ENCODE assay signal across 15 cellular contexts in genomic region chr22:19619144-19620009, GRCh38.
DNase-seq lines count a peak whose midpoint lies in the region; ATAC-seq and TF ChIP-seq lines count a peak whose summit lies in the region.
"Had no signal": no experiment of that assay in that cellular context is flagged by ENCODE, and none has a peak within 500 bp of the region (broad histone marks: within the 10 kb centered on the region; RNA-seq: fewer than 3 reads in every experiment).

No MANE protein-coding gene starts in this region.

- H3K4me3 Mint-ChIP-seq in memory B cell: peak overlapping the region; percentile 63
- H3K4me3 Mint-ChIP-seq: GM23338 had no signal

- DNase-seq in NCI-H82 (lab: John Stamatoyannopoulos, UW) (peak; percentile 85), NCI-H82 treated with DMSO at 0.1 percent for 48 hours (lab: John Stamatoyannopoulos, UW; ENCODE audit: unreplicated experiment) (no peak), LHCN-M2 (ENCODE audit: low read depth) (peak; percentile 20), memory B cell (ENCODE audit: low spot score in 2 of 2) (peak in 1 of 2 donors; percentile 36), mucosa of descending colon (no peak), mesenteric fat pad (ENCODE audit: low spot score) (no peak)
- no peak for DNase-seq in activated CD8-positive, alpha-beta memory T cell treated with anti-CD3 and anti-CD28 coated beads, Interleukin-2, amount 50 U/mL, for 4 hours
- DNase-seq: foreskin fibroblast, NCI-H187 treated with DMSO at 0.1 percent for 48 hours, psoas muscle had no signal

- H3K9me3 Mint-ChIP-seq in memory B cell: no peaks in the 10 kb centered on the region
- H3K9me3 Mint-ChIP-seq: GM23338 had no signal

- no peaks in the 10 kb centered on the region for H3K36me3 ChIP-seq in mucosa of descending colon (ENCODE audit: low read depth)
- H3K36me3 ChIP-seq: tibial nerve had no signal

- H3K9me3 ChIP-seq in mucosa of descending colon: no peaks in the 10 kb centered on the region
- H3K9me3 ChIP-seq: psoas muscle, tibial nerve had no signal

- no peak for TF ChIP-seq CTCF in mucosa of descending colon (IDR thresholded peaks at IDR 0.05)

- H3K4me3 ChIP-seq in mucosa of descending colon: no peak overlapping the region
- H3K4me3 ChIP-seq: coronary artery, GM23338, psoas muscle, tibial nerve had no signal

- no peak overlapping the region for H3K27ac Mint-ChIP-seq in memory B cell
- H3K27ac Mint-ChIP-seq: GM23338 had no signal

- ATAC-seq in GM21447 (IDR thresholded peaks at IDR 0.05; ENCODE audit: unreplicated experiment): peak; percentile 68
- ATAC-seq in memory B cell (ENCODE audit: low read depth): peak; percentile 62
- ATAC-seq in mucosa of descending colon: no peak
- ATAC-seq: GM23338, left lobe of liver, psoas muscle had no signal

- H3K4me1 ChIP-seq in mucosa of descending colon (ENCODE audit: low read depth): no peaks in the 10 kb centered on the region
- H3K4me1 ChIP-seq: psoas muscle, tibial nerve had no signal

- peaks cover 40% of the 10 kb centered on the region for H3K4me1 Mint-ChIP-seq in memory B cell

- peaks cover 7% of the 10 kb centered on the region for H3K27me3 Mint-ChIP-seq in memory B cell

- intact Hi-C loops in mucosa of descending colon (cut with DNase I, micrococcal nuclease): no loop called here

- H3K36me3 Mint-ChIP-seq in memory B cell: no peaks in the 10 kb centered on the region

Comparison
In these comparisons a context has a peak if more than half of its experiments do, and no peak if none do; other contexts are left out.
1. DNase-seq: peak in NCI-H82 (single experiment) and LHCN-M2 (single experiment); none in NCI-H82 treated with DMSO at 0.1 percent for 48 hours (single experiment), mucosa of descending colon (0 of 3), activated CD8-positive, alpha-beta memory T cell treated with anti-CD3 and anti-CD28 coated beads, Interleukin-2, amount 50 U/mL, for 4 hours (single experiment) and mesenteric fat pad (single experiment).